ENCODE assay signal across 8 cellular contexts in the genomic region with DNA sequence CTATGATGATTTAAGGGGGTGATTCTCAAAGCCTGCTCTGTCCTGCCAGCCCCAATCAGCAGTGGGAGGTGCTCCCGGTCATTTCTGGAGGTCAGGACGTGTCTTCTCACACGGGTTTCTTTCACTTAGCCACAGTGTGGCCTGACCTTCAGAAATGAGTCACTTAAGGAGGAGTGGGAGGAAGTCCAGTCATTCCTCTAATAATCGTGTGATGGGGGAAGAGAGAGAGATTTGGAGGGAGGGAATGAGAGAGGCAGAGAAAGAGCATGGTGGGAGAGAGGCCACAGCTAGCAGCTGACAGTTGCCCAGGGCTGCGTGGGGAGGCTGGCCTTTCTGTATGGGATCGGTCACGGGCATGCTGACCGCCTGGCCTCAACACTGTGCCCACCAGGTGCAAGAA.
DNase-seq lines count a peak whose midpoint lies in the region; ATAC-seq, FAIRE-seq and TF ChIP-seq lines count a peak whose summit lies in the region.
"Not testable (repeated sequence)": the region's sequence is repeated elsewhere in the genome, so short reads cannot be mapped to it uniquely, and the experiment has no call there.

No MANE protein-coding gene starts in this region.

- H3K4me1 ChIP-seq in upper lobe of right lung, result peaks cover 11% of the 10 kb centered on the region

- H3K27ac ChIP-seq in upper lobe of right lung, result not testable (repeated sequence)

- ATAC-seq in GM19463 (IDR thresholded peaks at IDR 0.05; ENCODE audit: unreplicated experiment), result peak; percentile 62
- ATAC-seq in omental fat pad (ENCODE audit: low FRiP score), result peak; percentile 42
- peak; percentile 40 for ATAC-seq in upper lobe of right lung

- not testable (repeated sequence) for H3K36me3 ChIP-seq in bronchial epithelial cell (ENCODE audit: control insufficient read depth, insufficient read depth, low read length); upper lobe of right lung

- H3K4me3 ChIP-seq in bronchial epithelial cell (ENCODE audit: low read depth, low read length); upper lobe of right lung: not testable (repeated sequence)

- intact Hi-C loops in upper lobe of right lung (cut with DNase I), result not testable (repeated sequence)

- not testable (repeated sequence) for FAIRE-seq in bronchial epithelial cell (lab: Jason Lieb, UNC)

- DNase-seq in CD1c-positive myeloid dendritic cell (ENCODE audit: extremely low spot score) (peak; percentile 80), HT1080 (ENCODE audit: low read depth) (peak; percentile 83), T1000 (lab: John Stamatoyannopoulos, UW) (peak; percentile 37), bronchial epithelial cell (ENCODE audit: low read depth) (peak; percentile 40), glomerular visceral epithelial cell (ENCODE audit: extremely low spot score) (peak; percentile 79)
- not testable (repeated sequence) for DNase-seq in omental fat pad (ENCODE audit: low spot score); upper lobe of right lung

- H3K27me3 ChIP-seq in bronchial epithelial cell (ENCODE audit: control insufficient read depth, insufficient read depth, low read length); upper lobe of right lung: not testable (repeated sequence)

- H3K9me3 ChIP-seq in upper lobe of right lung, result not testable (repeated sequence)

- TF ChIP-seq CTCF in bronchial epithelial cell (IDR thresholded peaks at IDR 0.05; ENCODE audit: insufficient read depth, low read length, severe bottlenecking); omental fat pad (IDR thresholded peaks at IDR 0.05); upper lobe of right lung (IDR thresholded peaks at IDR 0.05): not testable (repeated sequence)
